8 cellular contexts compared by ENCODE assay signal in genomic region chr16:56203052-56203451, GRCh38. TPM values are rescaled to one million over a fixed set of nuclear protein-coding genes. Genes with fewer than 3 reads are reported as not detected.
DNase-seq lines count a peak whose midpoint lies in the region; ATAC-seq and TF ChIP-seq lines count a peak whose summit lies in the region.

No MANE protein-coding gene starts in this region.

- TF ChIP-seq CTCF in HL-60 (IDR thresholded peaks at IDR 0.05; ENCODE audit: insufficient read depth, low read length): peak; percentile 52
- 0 out of 2 replicates have a peak, but pooled peaks have one; percentile 14 for TF ChIP-seq CTCF in WI38 (IDR thresholded peaks at IDR 0.05; ENCODE audit: low read depth, low read length)

- DNase-seq in D341Med (ENCODE audit: low spot score) (peak; percentile 46), HL-60 (ENCODE audit: low read depth in 1 of 2, low spot score in 1 of 2) (peak; percentile 10 to 32), NCI-H1417 (lab: John Stamatoyannopoulos, UW) (no peak)
- DNase-seq in stimulated activated CD4-positive, alpha-beta T cell treated with anti-CD3 and anti-CD28 coated beads, Interleukin-12 subunit alpha, Interleukin-12 subunit beta, amount 100 ng/mL, for 48 hours (ENCODE audit: low read depth in 2 of 3, low spot score in 1 of 3): peak; percentile 53 to 55 (median 55)
- no peak for DNase-seq in NK-92 treated with Interleukin-12 subunit alpha and Interleukin-12 subunit beta, amount 100 ng/mL, for 24 hours (lab: John Stamatoyannopoulos, UW)

- H3K27me3 ChIP-seq in HL-60 (ENCODE audit: insufficient read depth, poor library complexity, severe bottlenecking): no peaks in the 10 kb centered on the region

- peak; percentile 67 for ATAC-seq in GM19455 (IDR thresholded peaks at IDR 0.05; ENCODE audit: unreplicated experiment)
- ATAC-seq in esophagus mucosa: peak; percentile 85

- H3K4me3 ChIP-seq in HL-60 (replicated peaks; ENCODE audit: insufficient read depth, low read length) (no peak overlapping the region), WI38 (ENCODE audit: low read depth, low read length) (no peak overlapping the region)

- H3K27ac ChIP-seq in HL-60 (replicated peaks): no peak overlapping the region

RNA-seq across cellular contexts. Expression of gene GNAO1, which starts 11.8 kb away (rescaled TPM):
- 0.64 TPM for total RNA-seq in esophagus mucosa

Comparison
In these comparisons a context has a peak if more than half of its experiments do, and no peak if none do; other contexts are left out.
1. DNase-seq: peak in D341Med (single experiment), HL-60 (2 of 2) and stimulated activated CD4-positive, alpha-beta T cell treated with anti-CD3 and anti-CD28 coated beads, Interleukin-12 subunit alpha, Interleukin-12 subunit beta, amount 100 ng/mL, for 48 hours (3 of 3); none in NK-92 treated with Interleukin-12 subunit alpha and Interleukin-12 subunit beta, amount 100 ng/mL, for 24 hours (single experiment) and NCI-H1417 (0 of 3).